ENCODE assay signal across 19 cellular contexts in genomic region chr15:67578020-67578600, GRCh38.
"Had no signal": no experiment of that assay in that cellular context is flagged by ENCODE, and none has a peak within 500 bp of the region (broad histone marks: within the 10 kb centered on the region; RNA-seq: fewer than 3 reads in every experiment).

No MANE protein-coding gene starts in this region.

- DNase-seq: activated B cell treated with CpG ODN at 0.5 μM for 24 hours; activated CD4-positive, alpha-beta T cell treated with anti-CD3 and anti-CD28 coated beads for 36 hours; activated effector memory CD4-positive, alpha-beta T cell treated with Interleukin-2 at 50 U/mL for 16 hours; activated naive CD4-positive, alpha-beta T cell treated with Interleukin-2 at 50 U/mL for 16 hours; colonic mucosa; effector CD8-positive, alpha-beta T cell; esophagus squamous epithelium; head of caudate nucleus; hippocampal formation; left colon; midbrain; natural killer cell; posterior cingulate gyrus; right lobe of liver; stimulated activated naive CD4-positive, alpha-beta T cell treated with Interleukin-2 at 50 U/mL for 16 hours; T-helper 2 cell; testis; transverse colon; uterus had no signal
